In the genomic region with DNA sequence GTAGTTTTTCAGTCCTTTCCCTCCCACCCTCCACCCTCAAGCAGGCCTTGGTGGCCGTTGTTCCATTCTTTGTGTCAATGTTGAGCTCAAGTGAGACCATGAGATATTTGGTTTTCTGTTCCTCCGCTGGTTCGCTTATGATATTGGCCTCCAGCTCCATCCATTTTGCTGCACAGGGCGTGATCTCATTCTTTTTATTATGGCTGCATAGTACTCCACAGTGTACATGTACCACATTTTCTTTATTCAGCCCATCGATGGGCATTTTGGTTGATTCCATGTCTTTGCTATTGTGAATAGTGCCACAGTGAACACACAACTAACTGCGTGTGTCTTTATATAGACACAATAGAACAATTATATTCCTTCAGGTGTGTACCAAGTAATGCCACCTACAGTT, we compare ENCODE assay signal across 28 cellular contexts.
"Had no signal": no experiment of that assay in that cellular context is flagged by ENCODE, and none has a peak within 500 bp of the region (broad histone marks: within the 10 kb centered on the region; RNA-seq: fewer than 3 reads in every experiment).

No MANE protein-coding gene starts in this region.

- H3K9me3 Mint-ChIP-seq: activated CD4-positive, alpha-beta memory T cell treated with anti-CD3 and anti-CD28 coated beads, Interleukin-2, amount 10 ng/mL, durations not matched to agents 7 days and 5 days; activated naive CD4-positive, alpha-beta T cell treated with anti-CD3 and anti-CD28 coated beads, Interleukin-2, amount 10 ng/mL, durations not matched to agents 7 days and 5 days; activated naive CD4-positive, alpha-beta T cell treated with anti-CD3 and anti-CD28 coated beads, Interleukin-2, amount 50 U/mL, for 72 hours; activated T-cell treated with anti-CD3 and anti-CD28 coated beads, Interleukin-2, amount 50 U/mL, for 24 hours; brain; WTC11 had no signal

- H3K27me3 ChIP-seq: ascending aorta, breast epithelium, cardiac muscle cell, colonic mucosa, esophagus muscularis mucosa, foreskin keratinocyte, gastrocnemius medialis had no signal

- H3K4me3 Mint-ChIP-seq: activated CD4-positive, alpha-beta memory T cell treated with anti-CD3 and anti-CD28 coated beads, Interleukin-2, amount 10 ng/mL, durations not matched to agents 7 days and 5 days; activated CD4-positive, alpha-beta T cell treated with anti-CD3 and anti-CD28 coated beads, Interleukin-2, amount 10 ng/mL, durations not matched to agents 7 days and 5 days; activated naive CD4-positive, alpha-beta T cell treated with anti-CD3 and anti-CD28 coated beads, Interleukin-2, amount 10 ng/mL, durations not matched to agents 7 days and 5 days; activated naive CD8-positive, alpha-beta T cell treated with anti-CD3 and anti-CD28 coated beads, Interleukin-2, amount 10 ng/mL, durations not matched to agents 7 days and 5 days; activated T-cell treated with anti-CD3 and anti-CD28 coated beads, Interleukin-2, amount 50 U/mL, for 24 hours; activated T-cell treated with anti-CD3 and anti-CD28 coated beads, Interleukin-2, amount 50 U/mL, for 72 hours; brain; WTC11 had no signal

- H3K27ac ChIP-seq: ascending aorta, breast epithelium, cardiac muscle cell, colonic mucosa, esophagus muscularis mucosa, foreskin keratinocyte had no signal

- H3K4me1 Mint-ChIP-seq: activated CD4-positive, alpha-beta memory T cell treated with anti-CD3 and anti-CD28 coated beads, Interleukin-2, amount 10 ng/mL, durations not matched to agents 7 days and 5 days; activated CD4-positive, alpha-beta T cell treated with anti-CD3 and anti-CD28 coated beads, Interleukin-2, amount 10 ng/mL, durations not matched to agents 7 days and 5 days; activated naive CD4-positive, alpha-beta T cell treated with anti-CD3 and anti-CD28 coated beads, Interleukin-2, amount 10 ng/mL, durations not matched to agents 7 days and 5 days; activated naive CD8-positive, alpha-beta T cell treated with anti-CD3 and anti-CD28 coated beads, Interleukin-2, amount 10 ng/mL, durations not matched to agents 7 days and 5 days had no signal

- H3K4me1 ChIP-seq: ascending aorta, breast epithelium, foreskin keratinocyte had no signal

- H3K9me3 ChIP-seq: ascending aorta, breast epithelium, colonic mucosa, esophagus muscularis mucosa, gastrocnemius medialis had no signal

- H3K36me3 Mint-ChIP-seq: activated naive CD4-positive, alpha-beta T cell treated with anti-CD3 and anti-CD28 coated beads, Interleukin-2, amount 10 ng/mL, durations not matched to agents 7 days and 5 days; activated naive CD4-positive, alpha-beta T cell treated with anti-CD3 and anti-CD28 coated beads, Interleukin-2, amount 50 U/mL, for 72 hours; activated naive CD8-positive, alpha-beta T cell treated with anti-CD3 and anti-CD28 coated beads, Interleukin-2, amount 10 ng/mL, durations not matched to agents 7 days and 5 days had no signal

- DNase-seq: activated CD4-positive, alpha-beta memory T cell treated with anti-CD3 and anti-CD28 coated beads, Interleukin-2, amount 10 ng/mL, durations not matched to agents 7 days and 5 days; activated CD4-positive, alpha-beta T cell treated with anti-CD3 and anti-CD28 coated beads for 1 hour; activated CD4-positive, alpha-beta T cell treated with anti-CD3 and anti-CD28 coated beads for 4 hours; activated CD4-positive, alpha-beta T cell treated with anti-CD3 and anti-CD28 coated beads, Interleukin-2, amount 10 ng/mL, durations not matched to agents 7 days and 5 days; activated CD4-positive, alpha-beta T cell treated with anti-CD3 and anti-CD28 coated beads, Interleukin-2, amount 50 U/mL, for 4 hours; activated CD8-positive, alpha-beta memory T cell treated with anti-CD3 and anti-CD28 coated beads, Interleukin-2, amount 50 U/mL, for 48 hours; activated gamma-delta T cell; activated naive CD4-positive, alpha-beta T cell; activated naive CD4-positive, alpha-beta T cell treated with anti-CD3 and anti-CD28 coated beads, Interleukin-2, amount 10 ng/mL, durations not matched to agents 7 days and 5 days; activated naive CD8-positive, alpha-beta T cell treated with anti-CD3 and anti-CD28 coated beads, Interleukin-2, amount 10 ng/mL, durations not matched to agents 7 days and 5 days; activated T-cell treated with anti-CD3 and anti-CD28 coated beads for 4 hours; activated T-cell treated with anti-CD3 and anti-CD28 coated beads, Interleukin-2, amount 50 U/mL, for 24 hours; activated T-cell treated with anti-CD3 and anti-CD28 coated beads, Interleukin-2, amount 50 U/mL, for 72 hours; central memory CD4-positive, alpha-beta T cell; cerebellar nuclear complex; colonic mucosa; effector CD8-positive, alpha-beta T cell; erythroblast; foreskin keratinocyte; gastrocnemius medialis; T-helper 2 cell had no signal

- H3K36me3 ChIP-seq: ascending aorta, breast epithelium, cardiac muscle cell, colonic mucosa, esophagus muscularis mucosa, gastrocnemius medialis had no signal

- H3K4me3 ChIP-seq: ascending aorta, breast epithelium, cardiac muscle cell, colonic mucosa, esophagus muscularis mucosa had no signal

- H3K27ac Mint-ChIP-seq: activated CD4-positive, alpha-beta memory T cell treated with anti-CD3 and anti-CD28 coated beads, Interleukin-2, amount 10 ng/mL, durations not matched to agents 7 days and 5 days; activated CD4-positive, alpha-beta T cell treated with anti-CD3 and anti-CD28 coated beads, Interleukin-2, amount 10 ng/mL, durations not matched to agents 7 days and 5 days; activated naive CD4-positive, alpha-beta T cell treated with anti-CD3 and anti-CD28 coated beads, Interleukin-2, amount 10 ng/mL, durations not matched to agents 7 days and 5 days; activated naive CD4-positive, alpha-beta T cell treated with anti-CD3 and anti-CD28 coated beads, Interleukin-2, amount 50 U/mL, for 72 hours; activated naive CD8-positive, alpha-beta T cell treated with anti-CD3 and anti-CD28 coated beads, Interleukin-2, amount 10 ng/mL, durations not matched to agents 7 days and 5 days; activated T-cell treated with anti-CD3 and anti-CD28 coated beads, Interleukin-2, amount 50 U/mL, for 24 hours; activated T-cell treated with anti-CD3 and anti-CD28 coated beads, Interleukin-2, amount 50 U/mL, for 72 hours; WTC11 had no signal

- ATAC-seq: activated naive CD4-positive, alpha-beta T cell treated with anti-CD3 and anti-CD28 coated beads, Interleukin-2, amount 50 U/mL, for 72 hours; activated T-cell treated with anti-CD3 and anti-CD28 coated beads, Interleukin-2, amount 50 U/mL, for 72 hours; foreskin keratinocyte; WTC11 had no signal
